In genomic region chr9:93095205-93096130, GRCh38 we compare ENCODE assay signal across 1 cellular context.
TF ChIP-seq lines count a peak whose summit lies in the region.

No MANE protein-coding gene starts in this region.

TF ChIP-seq in K562, 482 proteins besides CTCF, POLR2A, EP300 and RAD21 (continued from another document and continues in another):
- TF ChIP-seq ZBTB5 (IDR thresholded peaks at IDR 0.05) (no peak), CHD4 (IDR thresholded peaks at IDR 0.05; ENCODE audit: insufficient read depth, insufficient replicate concordance, low read depth, low read length, poor library complexity, severe bottlenecking) (peak; percentile 43), VEZF1 (CRISPR knock-in tag; IDR thresholded peaks at IDR 0.05) (peak; percentile 94), SIN3B (IDR thresholded peaks at IDR 0.05; ENCODE audit: low read depth) (no peak), RBM14 (IDR thresholded peaks at IDR 0.05; ENCODE audit: borderline replicate concordance, insufficient read depth, low read depth, low read length) (no peak), ETV1 (tag; conservative IDR thresholded peaks at IDR 0.05; ENCODE audit: low read depth) (0 out of 2 replicates have a peak, but pooled peaks have one; percentile 25), GTF2B (IDR thresholded peaks at IDR 0.05; ENCODE audit: extremely low read depth, insufficient read length) (no peak), ZNF76 (CRISPR knock-in tag; IDR thresholded peaks at IDR 0.05; ENCODE audit: borderline replicate concordance) (peak; percentile 73; the same call in 1 of the 2 replicates), POLR2G (IDR thresholded peaks at IDR 0.05; ENCODE audit: low read depth, low read length) (peak; percentile 97), MTA3 (IDR thresholded peaks at IDR 0.05; ENCODE audit: borderline replicate concordance) (peak; percentile 67; the same call in 1 of the 2 replicates), ZEB2 (IDR thresholded peaks at IDR 0.05) (no peak), TGIF2 (CRISPR knock-in tag; IDR thresholded peaks at IDR 0.05) (no peak), FIP1L1 (IDR thresholded peaks at IDR 0.05; ENCODE audit: low read depth, low read length, poor library complexity, severe bottlenecking) (peak; percentile 47), PRDM10 (IDR thresholded peaks at IDR 0.05; ENCODE audit: partially characterized antibody) (peak; percentile 55), ELF2 (CRISPR knock-in tag; IDR thresholded peaks at IDR 0.05) (peak; percentile 52; the same call in 1 of the 2 replicates), ETV5 (CRISPR knock-in tag; IDR thresholded peaks at IDR 0.05; ENCODE audit: low read depth) (peak; percentile 45; the same call in 1 of the 2 replicates), NR1H2 (CRISPR knock-in tag; IDR thresholded peaks at IDR 0.05) (no peak), NR3C1 (CRISPR knock-in tag; IDR thresholded peaks at IDR 0.05) (no peak), RCOR1 (IDR thresholded peaks at IDR 0.05; ENCODE audit: borderline replicate concordance in 1 of 2, low read depth in 2 of 2, low read length in 2 of 2) (peak in 1 of 2 experiments; percentile 21; a peak in 1 of 4 replicates), FOXA3 (CRISPR knock-in tag; conservative IDR thresholded peaks at IDR 0.05 in 1 of 2, IDR thresholded peaks at IDR 0.05 in 1 of 2) (no peak), TSHZ1 (CRISPR knock-in tag; IDR thresholded peaks at IDR 0.05) (no peak), ZNF398 (CRISPR knock-in tag; IDR thresholded peaks at IDR 0.05) (no peak), ETS1 (conservative IDR thresholded peaks at IDR 0.05; ENCODE audit: control insufficient read depth, low read depth, low read length) (no peak; the same call in 1 of the 2 replicates), NRF1 (conservative IDR thresholded peaks at IDR 0.05 in 1 of 2, IDR thresholded peaks at IDR 0.05 in 1 of 2) (peak; percentile 80 to 83), NR2C2 (CRISPR knock-in tag; IDR thresholded peaks at IDR 0.05) (no peak), NR2C2 (tag; IDR thresholded peaks at IDR 0.05) (peak; percentile 86), ZNF449 (CRISPR knock-in tag; IDR thresholded peaks at IDR 0.05) (0 out of 2 replicates have a peak, but pooled peaks have one; percentile 21), YY1 (IDR thresholded peaks at IDR 0.05; ENCODE audit: borderline replicate concordance in 1 of 3, control insufficient read depth in 1 of 3, extremely low read depth in 1 of 3, insufficient read depth in 3 of 3, insufficient read length in 1 of 3, insufficient replicate concordance in 2 of 3, low read depth in 1 of 3, low read length in 2 of 3) (peak in 2 of 3 experiments; percentile 50 to 59), ZNF143 (CRISPR knock-in tag; IDR thresholded peaks at IDR 0.05) (no peak), SRSF3 (IDR thresholded peaks at IDR 0.05; ENCODE audit: insufficient read depth, low read length) (0 out of 2 replicates have a peak, but pooled peaks have one; percentile 81), TAF1 (IDR thresholded peaks at IDR 0.05; ENCODE audit: control insufficient read depth, extremely low read depth, insufficient read depth, low read length, severe bottlenecking) (peak; percentile 70), NR0B1 (IDR thresholded peaks at IDR 0.05; ENCODE audit: partially characterized antibody) (no peak), CBX1 (IDR thresholded peaks at IDR 0.05; ENCODE audit: low read depth) (no peak), ZNF696 (CRISPR knock-in tag; conservative IDR thresholded peaks at IDR 0.05) (no peak)
